In the genomic region with DNA sequence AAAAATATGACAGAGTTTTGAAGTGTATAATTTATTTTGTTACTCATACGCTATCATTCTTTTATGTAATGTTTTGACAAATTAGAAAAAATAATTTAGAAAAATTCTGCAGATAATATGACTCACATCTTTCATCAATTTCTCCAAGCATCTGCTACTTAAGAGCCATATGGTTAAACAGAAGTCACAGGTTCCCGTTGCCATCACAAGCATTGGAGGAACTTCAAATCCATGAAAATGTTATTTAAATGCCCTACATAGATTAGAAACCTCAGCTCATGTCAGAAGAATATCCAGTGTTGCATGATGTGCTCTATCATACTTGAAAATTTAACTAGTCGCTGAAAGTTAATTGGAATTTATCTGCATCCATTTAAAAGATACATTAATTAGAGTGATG, we compare ENCODE assay signal across 15 cellular contexts.
A peak's percentile ranks its signal among the peaks of the same experiment; 100 is the strongest.
DNase-seq lines count a peak whose midpoint lies in the region; FAIRE-seq and TF ChIP-seq lines count a peak whose summit lies in the region.
"Had no signal": no experiment of that assay in that cellular context is flagged by ENCODE, and none has a peak within 500 bp of the region (broad histone marks: within the 10 kb centered on the region; RNA-seq: fewer than 3 reads in every experiment).

No MANE protein-coding gene starts in this region.

- TF ChIP-seq POLR2A in GM12891 (IDR thresholded peaks at IDR 0.05; ENCODE audit: low read depth, low read length) = no peak

- H3K27me3 Mint-ChIP-seq in glutamatergic neuron (ENCODE audit: unreplicated experiment) (no peaks in the 10 kb centered on the region), immature natural killer cell (ENCODE audit: low read depth in 3 of 3) (peaks cover 0 to 3% (median 0%) of the 10 kb centered on the region in 3 donors)
- H3K27me3 Mint-ChIP-seq: CD4-positive, alpha-beta memory T cell; IgD-negative memory B cell had no signal

- no peak for TF ChIP-seq CTCF in glutamatergic neuron (IDR thresholded peaks at IDR 0.05; ENCODE audit: partially characterized antibody, unreplicated experiment)

- H3K27ac Mint-ChIP-seq in glutamatergic neuron (ENCODE audit: unreplicated experiment) = peak overlapping the region; percentile 49
- H3K27ac Mint-ChIP-seq in immature natural killer cell = no peak overlapping the region
- H3K27ac Mint-ChIP-seq: CD4-positive, alpha-beta memory T cell; H9; IgD-negative memory B cell had no signal

- no peak for FAIRE-seq in GM12891 (lab: Jason Lieb, UNC)
- FAIRE-seq: A204.1 had no signal

- peak; percentile 2 for DNase-seq in DMS 273 treated with DMSO at 0.1 percent for 48 hours (lab: John Stamatoyannopoulos, UW)
- peak; percentile 47 for DNase-seq in NCI-H2171 (lab: John Stamatoyannopoulos, UW)
- peak; percentile 27 for DNase-seq in NCI-H524 treated with DMSO at 0.1 percent for 48 hours (lab: John Stamatoyannopoulos, UW)
- DNase-seq in glutamatergic neuron = no peak
- no peak for DNase-seq in immature natural killer cell
- no peak for DNase-seq in GM12891 (ENCODE audit: insufficient read length, low spot score)
- no peak for DNase-seq in NCI-H2029 treated with DMSO at 0.1 percent for 48 hours (lab: John Stamatoyannopoulos, UW)
- no peak for DNase-seq in stimulated activated CD4-positive, alpha-beta T cell treated with anti-CD3 and anti-CD28 coated beads, Interleukin-4, amount 100 ng/mL, for 1 hour
- DNase-seq: BE2C; CD4-positive, alpha-beta memory T cell; DMS53; GOT3; H9 had no signal

- H3K36me3 Mint-ChIP-seq in glutamatergic neuron (ENCODE audit: unreplicated experiment) (peaks cover 6% of the 10 kb centered on the region), immature natural killer cell (no peaks in the 10 kb centered on the region)
- H3K36me3 Mint-ChIP-seq: CD4-positive, alpha-beta memory T cell; IgD-negative memory B cell had no signal

- H3K9me3 Mint-ChIP-seq in glutamatergic neuron (ENCODE audit: unreplicated experiment) = peaks cover 3% of the 10 kb centered on the region
- peaks cover 2 to 34% (median 15%) of the 10 kb centered on the region in 6 donors for H3K9me3 Mint-ChIP-seq in immature natural killer cell

- H3K4me1 Mint-ChIP-seq in glutamatergic neuron (ENCODE audit: low read depth, unreplicated experiment) = peaks cover 17% of the 10 kb centered on the region
- no peaks in the 10 kb centered on the region for H3K4me1 Mint-ChIP-seq in immature natural killer cell
- H3K4me1 Mint-ChIP-seq: CD4-positive, alpha-beta memory T cell; IgD-negative memory B cell had no signal

- H3K4me3 Mint-ChIP-seq in glutamatergic neuron (ENCODE audit: unreplicated experiment) (no peak overlapping the region), immature natural killer cell (no peak overlapping the region)
- H3K4me3 Mint-ChIP-seq: CD4-positive, alpha-beta memory T cell; H9; IgD-negative memory B cell had no signal

TF ChIP-seq in GM12891, 5 proteins besides CTCF, POLR2A, EP300 and RAD21:
- no peak for TF ChIP-seq POU2F2 (IDR thresholded peaks at IDR 0.05; ENCODE audit: low read depth, low read length)
- TF ChIP-seq TAF1 (IDR thresholded peaks at IDR 0.05; ENCODE audit: low read depth, low read length) = no peak
- no peak for TF ChIP-seq POLR2AphosphoS5 (IDR thresholded peaks at IDR 0.05; ENCODE audit: low read depth, low read length)
- TF ChIP-seq SPI1 (IDR thresholded peaks at IDR 0.05; ENCODE audit: low read depth, low read length) = no peak

Comparison
In these comparisons a context has a peak if more than half of its experiments do, and no peak if none do; other contexts are left out.
1. DNase-seq: peak in DMS 273 treated with DMSO at 0.1 percent for 48 hours (single experiment), NCI-H2171 (single experiment) and NCI-H524 treated with DMSO at 0.1 percent for 48 hours (single experiment); none in glutamatergic neuron (single experiment), immature natural killer cell (0 of 3), GM12891 (single experiment), NCI-H2029 treated with DMSO at 0.1 percent for 48 hours (single experiment) and stimulated activated CD4-positive, alpha-beta T cell treated with anti-CD3 and anti-CD28 coated beads, Interleukin-4, amount 100 ng/mL, for 1 hour (single experiment).